1 cellular context compared by ENCODE assay signal in genomic region chr11:62664405-62665074, GRCh38.
TF ChIP-seq lines count a peak whose summit lies in the region.

No MANE protein-coding gene starts in this region.

TF ChIP-seq in K562, 482 proteins besides CTCF, POLR2A, EP300 and RAD21:
- TF ChIP-seq ZBTB11 (CRISPR knock-in tag; IDR thresholded peaks at IDR 0.05), result peak in 1 of 3 experiments; percentile 60; a peak in 1 of 6 replicates
- no peak for TF ChIP-seq ZFP36 (IDR thresholded peaks at IDR 0.05; ENCODE audit: low read depth, low read length, partially characterized antibody)
- TF ChIP-seq MITF (IDR thresholded peaks at IDR 0.05), result 0 out of 2 replicates have a peak, but pooled peaks have one; percentile 37
- 0 out of 2 replicates have a peak, but pooled peaks have one; percentile 25 for TF ChIP-seq SPI1 (IDR thresholded peaks at IDR 0.05; ENCODE audit: borderline replicate concordance, low read depth, low read length)
- TF ChIP-seq THAP7 (CRISPR knock-in tag; IDR thresholded peaks at IDR 0.05), result no peak
- 0 out of 2 replicates have a peak, but pooled peaks have one; percentile 18 for TF ChIP-seq ZBTB2 (IDR thresholded peaks at IDR 0.05)
- peak; percentile 36; the same call in 1 of the 2 replicates for TF ChIP-seq ZNF431 (CRISPR knock-in tag; IDR thresholded peaks at IDR 0.05)
- no peak; the same call in 1 of the 2 replicates for TF ChIP-seq CREB3L1 (IDR thresholded peaks at IDR 0.05; ENCODE audit: borderline replicate concordance, low read depth)
- no peak for TF ChIP-seq HMG20A (CRISPR knock-in tag; conservative IDR thresholded peaks at IDR 0.05)
- TF ChIP-seq EGR1 (conservative IDR thresholded peaks at IDR 0.05), result peak; percentile 67
- peak; percentile 15 for TF ChIP-seq SMARCE1 (IDR thresholded peaks at IDR 0.05)
- TF ChIP-seq ZNF174 (CRISPR knock-in tag; IDR thresholded peaks at IDR 0.05), result no peak
- no peak for TF ChIP-seq RHOXF2B (CRISPR knock-in tag; conservative IDR thresholded peaks at IDR 0.05)
- peak; percentile 47; the same call in 1 of the 2 replicates for TF ChIP-seq NKRF (IDR thresholded peaks at IDR 0.05; ENCODE audit: borderline replicate concordance)
- no peak for TF ChIP-seq TEAD1 (CRISPR knock-in tag; IDR thresholded peaks at IDR 0.05)
- peak; percentile 6; the same call in 1 of the 2 replicates for TF ChIP-seq KAT7 (CRISPR knock-in tag; IDR thresholded peaks at IDR 0.05; ENCODE audit: borderline replicate concordance)
- TF ChIP-seq BHLHE40 (IDR thresholded peaks at IDR 0.05; ENCODE audit: low read length), result 0 out of 2 replicates have a peak, but pooled peaks have one; percentile 3
- TF ChIP-seq KLF10 (CRISPR knock-in tag; IDR thresholded peaks at IDR 0.05), result no peak
- 0 out of 2 replicates have a peak, but pooled peaks have one; percentile 16 for TF ChIP-seq ZNF589 (CRISPR knock-in tag; IDR thresholded peaks at IDR 0.05; ENCODE audit: low read depth)
- no peak for TF ChIP-seq NFE2L1 (tag; IDR thresholded peaks at IDR 0.05; ENCODE audit: borderline replicate concordance, low read depth)
- peak; percentile 10 for TF ChIP-seq PHF20 (IDR thresholded peaks at IDR 0.05; ENCODE audit: partially characterized antibody)
- TF ChIP-seq ZNF395 (CRISPR knock-in tag; IDR thresholded peaks at IDR 0.05), result no peak
- TF ChIP-seq CTCFL (IDR thresholded peaks at IDR 0.05; ENCODE audit: borderline replicate concordance, insufficient read depth, low read depth, low read length, poor library complexity, severe bottlenecking), result no peak
- TF ChIP-seq ZNF75A (CRISPR knock-in tag; IDR thresholded peaks at IDR 0.05), result no peak
- TF ChIP-seq ZNF324 (CRISPR knock-in tag; IDR thresholded peaks at IDR 0.05), result no peak
- TF ChIP-seq HDGF (IDR thresholded peaks at IDR 0.05), result 0 out of 2 replicates have a peak, but pooled peaks have one; percentile 46
- 0 out of 2 replicates have a peak, but pooled peaks have one; percentile 18 for TF ChIP-seq NR2C2 (CRISPR knock-in tag; IDR thresholded peaks at IDR 0.05)
- TF ChIP-seq NR2C2 (tag; IDR thresholded peaks at IDR 0.05), result no peak
- peak; percentile 10; the same call in 1 of the 2 replicates for TF ChIP-seq REST (CRISPR knock-in tag; IDR thresholded peaks at IDR 0.05; ENCODE audit: low read depth)
- TF ChIP-seq CC2D1A (IDR thresholded peaks at IDR 0.05), result peak; percentile 9; the same call in 1 of the 2 replicates
- TF ChIP-seq SIN3B (IDR thresholded peaks at IDR 0.05; ENCODE audit: low read depth), result 0 out of 2 replicates have a peak, but pooled peaks have one; percentile 47
- peak; percentile 57; the same call in 1 of the 2 replicates for TF ChIP-seq ZEB2 (IDR thresholded peaks at IDR 0.05)
- peak; percentile 43 for TF ChIP-seq BCOR (IDR thresholded peaks at IDR 0.05)
- TF ChIP-seq TEAD4 (IDR thresholded peaks at IDR 0.05; ENCODE audit: low read length), result 0 out of 2 replicates have a peak, but pooled peaks have one; percentile 6
- no peak for TF ChIP-seq TEAD4 (CRISPR knock-in tag; IDR thresholded peaks at IDR 0.05; ENCODE audit: borderline replicate concordance)
- TF ChIP-seq SIN3A (IDR thresholded peaks at IDR 0.05; ENCODE audit: borderline replicate concordance in 2 of 2, control insufficient read depth in 1 of 2, low read depth in 2 of 2, low read length in 2 of 2), result peak in 1 of 2 experiments; percentile 59; a peak in 1 of 4 replicates
- peak; percentile 34; the same call in 1 of the 2 replicates for TF ChIP-seq ERF (CRISPR knock-in tag; IDR thresholded peaks at IDR 0.05)
